ENCODE assay signal across 17 cellular contexts in the genomic region with DNA sequence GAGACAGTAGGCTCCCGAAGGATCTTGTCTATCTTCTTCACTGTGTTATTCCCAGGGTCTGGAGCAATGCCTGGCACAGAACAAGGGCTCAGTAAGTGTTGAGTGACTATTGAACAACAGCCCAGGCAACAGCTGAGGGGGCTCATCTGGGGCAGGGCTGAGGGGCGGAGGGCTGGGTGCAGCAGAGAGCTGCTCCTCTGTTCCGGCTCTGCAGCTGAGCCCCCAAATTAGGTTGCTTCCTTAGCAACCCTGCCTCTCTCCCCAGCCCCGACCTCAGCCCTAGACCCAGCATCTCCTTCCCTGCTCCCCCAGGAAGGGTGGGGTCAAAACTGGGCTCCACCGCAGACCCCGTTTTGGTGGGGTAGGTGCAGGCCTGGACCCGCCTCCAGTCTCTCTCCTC. TPM values are rescaled to one million over a fixed set of nuclear protein-coding genes. Genes with fewer than 3 reads are reported as not detected.
A peak's percentile ranks its signal among the peaks of the same experiment; 100 is the strongest.
DNase-seq lines count a peak whose midpoint lies in the region; ATAC-seq and TF ChIP-seq lines count a peak whose summit lies in the region.
"Had no signal": no experiment of that assay in that cellular context is flagged by ENCODE, and none has a peak within 500 bp of the region (broad histone marks: within the 10 kb centered on the region; RNA-seq: fewer than 3 reads in every experiment).

No MANE protein-coding gene starts in this region.

- peak overlapping the region; percentile 79 for H2AFZ ChIP-seq in neural progenitor cell (replicated peaks)
- H2AFZ ChIP-seq in osteoblast (ENCODE audit: low read length): no peak overlapping the region

- CTCF ChIA-PET in CD8-positive, alpha-beta T cell (lab: Charles Lee): interaction anchor here (0.6 to 2.3 kb wide), 3 partner anchors 58 to 438 kb away, joined by 3 to 12 read pairs (median 4); partner anchors contain the start of gene NCBP3

- no peaks in the 10 kb centered on the region for H3K36me3 Mint-ChIP-seq in CD8-positive, alpha-beta T cell
- peaks cover 36% of the 10 kb centered on the region for H3K36me3 Mint-ChIP-seq in effector memory CD8-positive, alpha-beta T cell (ENCODE audit: insufficient read depth)
- H3K36me3 Mint-ChIP-seq in neural progenitor cell: no peaks in the 10 kb centered on the region
- no peaks in the 10 kb centered on the region for H3K36me3 Mint-ChIP-seq in osteocyte (ENCODE audit: unreplicated experiment)

- peak overlapping the region in 2 of 11 experiments; percentile 9 to 92; a peak in 4 of 22 replicates for H3K27ac ChIP-seq in BLaER1 treated with 17β-estradiol and CSF1 and Interleukin-3, amounts not matched to agents 10 nM and 100 nM
- H3K27ac ChIP-seq in CD8-positive, alpha-beta T cell (ENCODE audit: low read depth, low read length): no peak overlapping the region
- H3K27ac ChIP-seq in neural progenitor cell: no peak overlapping the region
- H3K27ac ChIP-seq in osteoblast (ENCODE audit: low read depth, low read length): no peak overlapping the region
- H3K27ac ChIP-seq: SJCRH30 had no signal

- H3K27me3 Mint-ChIP-seq in CD8-positive, alpha-beta T cell (ENCODE audit: low read depth): no peaks in the 10 kb centered on the region
- no peaks in the 10 kb centered on the region for H3K27me3 Mint-ChIP-seq in effector memory CD8-positive, alpha-beta T cell
- H3K27me3 Mint-ChIP-seq in neural progenitor cell (ENCODE audit: insufficient read depth, low read depth) (peaks cover 15% of the 10 kb centered on the region), osteocyte (ENCODE audit: unreplicated experiment) (no peaks in the 10 kb centered on the region)

- H3K27me3 ChIP-seq in BLaER1 treated with 17β-estradiol and CSF1 and Interleukin-3, amounts not matched to agents 10 nM and 100 nM: no peaks in the 10 kb centered on the region
- no peaks in the 10 kb centered on the region for H3K27me3 ChIP-seq in CD8-positive, alpha-beta T cell (ENCODE audit: insufficient read depth, low read length)
- H3K27me3 ChIP-seq in neural progenitor cell (no peaks in the 10 kb centered on the region), osteoblast (ENCODE audit: insufficient read depth, low read length) (no peaks in the 10 kb centered on the region)
- H3K27me3 ChIP-seq: SJCRH30 had no signal

- TF ChIP-seq CTCF in CD8-positive, alpha-beta T cell (IDR thresholded peaks at IDR 0.05): no peak
- TF ChIP-seq CTCF in neural progenitor cell (IDR thresholded peaks at IDR 0.05): no peak
- TF ChIP-seq CTCF in osteoblast (IDR thresholded peaks at IDR 0.05; ENCODE audit: extremely low read depth, low read depth, low read length): no peak
- TF ChIP-seq CTCF in osteocyte (IDR thresholded peaks at IDR 0.05): no peak
- TF ChIP-seq CTCF in lower leg skin (IDR thresholded peaks at IDR 0.05): no peak

- H3K9ac ChIP-seq in BLaER1 treated with 17β-estradiol and CSF1 and Interleukin-3, amounts not matched to agents 10 nM and 100 nM: peak overlapping the region in 1 of 11 experiments; percentile 7; a peak in 1 of 22 replicates
- no peak overlapping the region for H3K9ac ChIP-seq in neural progenitor cell

- no peak overlapping the region for H3K4me3 ChIP-seq in BLaER1 treated with 17β-estradiol and CSF1 and Interleukin-3, amounts not matched to agents 10 nM and 100 nM
- H3K4me3 ChIP-seq in CD8-positive, alpha-beta T cell (ENCODE audit: low read depth, low read length): no peak overlapping the region
- H3K4me3 ChIP-seq in neural progenitor cell: no peak overlapping the region
- no peak overlapping the region for H3K4me3 ChIP-seq in osteoblast (ENCODE audit: insufficient read depth, low read length)
- no peak overlapping the region for H3K4me3 ChIP-seq in lower leg skin (ENCODE audit: low read depth, poor library complexity, severe bottlenecking)
- H3K4me3 ChIP-seq: K562, SJCRH30 had no signal

- TF ChIP-seq POLR2A in lower leg skin (IDR thresholded peaks at IDR 0.05): no peak

- POLR2A ChIA-PET in CD8-positive, alpha-beta T cell (lab: Charles Lee): interaction anchor here (1.6 kb wide), 1 partner anchor 24 kb away, joined by 4 read pairs; no protein-coding TSS in a partner anchor

- no peaks in the 10 kb centered on the region for H3K79me2 ChIP-seq in neural progenitor cell (ENCODE audit: low read depth)
- no peaks in the 10 kb centered on the region for H3K79me2 ChIP-seq in osteoblast (ENCODE audit: insufficient read depth, low read length)

- no peak for DNase-seq in CD8-positive, alpha-beta T cell
- DNase-seq in effector memory CD8-positive, alpha-beta T cell: no peak
- DNase-seq in neural progenitor cell (ENCODE audit: low spot score) (no peak), osteoblast (ENCODE audit: insufficient read length, low spot score, missing footprints) (no peak), osteocyte (ENCODE audit: extremely low spot score, unreplicated experiment) (no peak), lower leg skin (ENCODE audit: low spot score in 2 of 2) (no peak)
- DNase-seq: DMS79, GOT3, NCI-H1092, NCI-H1694, NCI-H2107, NCI-H226, NCI-H526, RPMI8226, SJCRH30 had no signal

- no peak for ATAC-seq in CD8-positive, alpha-beta T cell
- no peak for ATAC-seq in effector memory CD8-positive, alpha-beta T cell (replicated peaks)
- ATAC-seq: K562 had no signal

- peaks cover 17 to 74% (median 64%) of the 10 kb centered on the region in 10 experiments for H3K4me1 ChIP-seq in BLaER1 treated with 17β-estradiol and CSF1 and Interleukin-3, amounts not matched to agents 10 nM and 100 nM
- peaks cover 82% of the 10 kb centered on the region for H3K4me1 ChIP-seq in CD8-positive, alpha-beta T cell (ENCODE audit: insufficient read depth, low read length)
- no peaks in the 10 kb centered on the region for H3K4me1 ChIP-seq in neural progenitor cell
- peaks cover 3% of the 10 kb centered on the region for H3K4me1 ChIP-seq in osteoblast (ENCODE audit: insufficient read depth, low read length)
- H3K4me1 ChIP-seq: SJCRH30 had no signal

- no peaks in the 10 kb centered on the region for H3K36me3 ChIP-seq in BLaER1 treated with 17β-estradiol and CSF1 and Interleukin-3, amounts not matched to agents 10 nM and 100 nM
- no peaks in the 10 kb centered on the region for H3K36me3 ChIP-seq in CD8-positive, alpha-beta T cell (ENCODE audit: insufficient read depth, low read length)
- H3K36me3 ChIP-seq in neural progenitor cell (no peaks in the 10 kb centered on the region), osteoblast (ENCODE audit: insufficient read depth, low read length) (no peaks in the 10 kb centered on the region)
- H3K36me3 ChIP-seq: SJCRH30 had no signal

- H3K9me3 ChIP-seq in BLaER1 treated with 17β-estradiol and CSF1 and Interleukin-3, amounts not matched to agents 10 nM and 100 nM (replicated peaks in 1 of 11): no peaks in the 10 kb centered on the region; a peak in 1 of 22 replicates
- H3K9me3 ChIP-seq in CD8-positive, alpha-beta T cell (ENCODE audit: low read length): no peaks in the 10 kb centered on the region
- H3K9me3 ChIP-seq in neural progenitor cell (ENCODE audit: low read depth): no peaks in the 10 kb centered on the region
- H3K9me3 ChIP-seq in osteoblast (ENCODE audit: low read depth, low read length): no peaks in the 10 kb centered on the region
- H3K9me3 ChIP-seq: SJCRH30 had no signal

- intact Hi-C loops in CD8-positive, alpha-beta T cell (cut with DNase I, micrococcal nuclease): loop anchor here in 1 of 2 experiments (5.0 kb wide), 1 partner anchor 599 kb away; the partner anchor contains the start of gene UBE2G1
- intact Hi-C loops in lower leg skin (cut with DNase I; ENCODE audit: low total_unique reads): no loop called here

- peak overlapping the region in 9 of 11 experiments; percentile 0 to 77 (median 50); a peak in 13 of 22 replicates for H3K4me2 ChIP-seq in BLaER1 treated with 17β-estradiol and CSF1 and Interleukin-3, amounts not matched to agents 10 nM and 100 nM
- H3K4me2 ChIP-seq in neural progenitor cell (no peak overlapping the region), osteoblast (ENCODE audit: insufficient read depth, low read length) (no peak overlapping the region)

- H3K27ac Mint-ChIP-seq in CD8-positive, alpha-beta T cell: peak overlapping the region; percentile 95
- H3K27ac Mint-ChIP-seq in effector memory CD8-positive, alpha-beta T cell: peak overlapping the region; percentile 62 to 97
- H3K27ac Mint-ChIP-seq in neural progenitor cell: peak overlapping the region; percentile 48
- no peak overlapping the region for H3K27ac Mint-ChIP-seq in osteocyte (ENCODE audit: unreplicated experiment)

- peak overlapping the region; percentile 13 for H3K4me3 Mint-ChIP-seq in CD8-positive, alpha-beta T cell
- H3K4me3 Mint-ChIP-seq in effector memory CD8-positive, alpha-beta T cell: peak overlapping the region; percentile 80 to 90
- H3K4me3 Mint-ChIP-seq in neural progenitor cell: no peak overlapping the region
- H3K4me3 Mint-ChIP-seq in osteocyte (ENCODE audit: unreplicated experiment): no peak overlapping the region

- peaks cover 78% of the 10 kb centered on the region for H3K4me1 Mint-ChIP-seq in CD8-positive, alpha-beta T cell (ENCODE audit: low read depth)
- H3K4me1 Mint-ChIP-seq in effector memory CD8-positive, alpha-beta T cell (ENCODE audit: low read depth in 2 of 2): peaks cover 69 to 74% of the 10 kb centered on the region in 2 donors
- peaks cover 21% of the 10 kb centered on the region for H3K4me1 Mint-ChIP-seq in neural progenitor cell
- H3K4me1 Mint-ChIP-seq in osteocyte (ENCODE audit: unreplicated experiment): peaks cover 6% of the 10 kb centered on the region

- H3K9me3 Mint-ChIP-seq in CD8-positive, alpha-beta T cell: peaks cover 2% of the 10 kb centered on the region
- H3K9me3 Mint-ChIP-seq in effector memory CD8-positive, alpha-beta T cell: no peaks in the 10 kb centered on the region
- H3K9me3 Mint-ChIP-seq in neural progenitor cell (no peaks in the 10 kb centered on the region), osteocyte (ENCODE audit: unreplicated experiment) (peaks cover 4% of the 10 kb centered on the region)

- H4K20me1 ChIP-seq in BLaER1 treated with 17β-estradiol and CSF1 and Interleukin-3, amounts not matched to agents 10 nM and 100 nM: no peaks in the 10 kb centered on the region; a peak in 1 of 22 replicates
- H4K20me1 ChIP-seq in neural progenitor cell (ENCODE audit: low read depth): no peaks in the 10 kb centered on the region
- no peaks in the 10 kb centered on the region for H4K20me1 ChIP-seq in osteoblast (ENCODE audit: insufficient read depth, low read length)

- H3F3A ChIP-seq in neural progenitor cell (ENCODE audit: low read depth): no peaks in the 10 kb centered on the region

- 55 to 57% methylated on average over 7 of the region's 7 CpGs for WGBS in lower leg skin, 2 donors

RNA-seq across cellular contexts. Expression of gene ITGAE, which starts 32.2 kb away (rescaled TPM):
- total RNA-seq in CD8-positive, alpha-beta T cell: 10 to 100 TPM; 23.0 to 25.7 TPM
- total RNA-seq in neural progenitor cell (ENCODE audit: low replicate concordance) (33.7 and 47.5 TPM in 2 replicates), osteoblast (10.5 and 12.4 TPM in 2 replicates), osteocyte (24.5 and 25.3 TPM in 2 replicates), lower leg skin (10 to 100 TPM in 2 of 4 donors, 1 to 10 TPM in 2; 8.3 to 13.9 (median 9.6) TPM)

RNA-seq across cellular contexts. Expression of gene HASPIN, which starts 45.1 kb away (rescaled TPM):
- under 1 TPM; 0.38 to 0.58 TPM for total RNA-seq in CD8-positive, alpha-beta T cell
- 14.8 and 21.2 TPM in 2 replicates for total RNA-seq in neural progenitor cell (ENCODE audit: low replicate concordance)
- 1.4 and 1.5 TPM in 2 replicates for total RNA-seq in osteoblast
- total RNA-seq in osteocyte: 1.9 and 2.6 TPM in 2 replicates
- 1 to 10 TPM in 3 of 4 donors, under 1 TPM in 1; 0.81 to 1.6 (median 1.4) TPM for total RNA-seq in lower leg skin

Comparison
In these comparisons a context has a peak if more than half of its experiments do, and no peak if none do; other contexts are left out.
1. H3K4me2 ChIP-seq: peak in BLaER1 treated with 17β-estradiol and CSF1 and Interleukin-3, amounts not matched to agents 10 nM and 100 nM (9 of 11); none in neural progenitor cell (single experiment) and osteoblast (single experiment).
2. H3K4me3 Mint-ChIP-seq: peak in CD8-positive, alpha-beta T cell (single experiment) and effector memory CD8-positive, alpha-beta T cell (2 of 2); none in neural progenitor cell (single experiment) and osteocyte (single experiment).